8 cellular contexts compared by ENCODE assay signal in the genomic region with DNA sequence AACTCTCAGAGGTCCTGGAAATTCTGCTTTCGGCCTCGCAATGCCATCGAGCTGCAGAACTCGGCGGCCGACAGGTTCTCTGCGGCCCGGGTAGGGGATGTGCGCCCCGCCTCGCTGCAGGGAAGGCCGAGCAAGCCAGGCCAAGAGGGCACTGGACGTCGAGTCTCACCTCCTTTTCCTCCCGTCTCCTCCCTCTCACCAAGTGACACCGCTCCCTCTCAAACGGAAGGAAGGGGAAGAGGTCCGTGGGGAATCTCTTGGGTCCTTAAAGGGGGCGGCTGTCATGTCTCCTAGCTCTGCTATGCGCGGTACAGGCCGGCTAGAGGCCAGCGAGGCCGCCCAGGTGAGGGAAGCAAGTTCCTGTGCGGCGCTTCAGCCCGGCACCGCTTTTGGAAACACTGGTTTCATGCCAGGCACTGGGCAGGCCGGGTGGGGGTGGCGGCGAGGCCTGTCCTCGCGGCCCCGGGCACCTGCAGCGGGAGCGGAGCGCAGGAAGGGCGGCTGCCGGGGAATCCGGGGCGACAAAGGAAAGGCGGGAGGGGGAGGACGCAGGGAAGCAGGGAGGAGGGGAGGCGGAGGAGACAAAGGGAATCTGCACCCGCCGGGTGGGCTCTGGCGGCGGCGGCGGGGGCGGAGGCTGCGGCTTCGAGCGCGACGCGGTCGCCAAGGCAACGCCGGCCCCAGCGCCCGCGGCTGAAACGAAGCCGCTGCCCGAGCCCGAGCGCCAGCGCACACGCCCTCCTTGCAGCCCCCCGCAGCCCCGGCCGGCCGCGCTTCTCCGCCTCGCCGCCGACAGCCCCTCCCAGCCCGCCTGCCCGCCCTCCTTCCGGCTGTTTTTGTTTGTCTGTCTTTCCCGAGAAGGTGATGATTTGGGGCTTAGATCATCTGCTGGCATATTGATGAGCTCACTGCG. TPM values are rescaled to one million over a fixed set of nuclear protein-coding genes. Genes with fewer than 3 reads are reported as not detected.
DNase-seq lines count a peak whose midpoint lies in the region; ATAC-seq and TF ChIP-seq lines count a peak whose summit lies in the region.

No MANE protein-coding gene starts in this region.

- POLR2A ChIA-PET in AG04449 (lab: Yijun Ruan, JAX): interaction anchor here (0.7 kb wide), 1 partner anchor 70 kb away, joined by 3 read pairs; no protein-coding TSS in a partner anchor

- H3K9ac ChIP-seq in OCI-LY3 (ENCODE audit: low read length): peak overlapping the region; percentile 27; the same call in 1 of the 2 replicates

- no peak overlapping the region for H2AFZ ChIP-seq in OCI-LY3 (ENCODE audit: low read depth, low read length)

- in situ Hi-C loops in HAP-1 (cut with MboI; ENCODE audit: low sequenced_read_pairs): no loop called here

- H3K9me3 ChIP-seq in HAP-1 (no peaks in the 10 kb centered on the region), OCI-LY3 (ENCODE audit: insufficient read depth, low read length) (no peaks in the 10 kb centered on the region)

- TF ChIP-seq CTCF in AG04449 (IDR thresholded peaks at IDR 0.05; ENCODE audit: insufficient read depth, low read length, missing control alignments) (no peak), OCI-LY3 (IDR thresholded peaks at IDR 0.05; ENCODE audit: low read depth, low read length) (no peak), progenitor cell of endocrine pancreas (IDR thresholded peaks at IDR 0.05; ENCODE audit: unreplicated experiment) (no peak)

- CTCF ChIA-PET in AG04449 (lab: Yijun Ruan, JAX): interaction anchor here (1.5 kb wide), 1 partner anchor 36 kb away, joined by 3 read pairs; no protein-coding TSS in a partner anchor

- H4K20me1 ChIP-seq in OCI-LY3 (ENCODE audit: insufficient read depth, low read length): peaks cover 59% of the 10 kb centered on the region

- peak overlapping the region; percentile 68 for H3K4me2 ChIP-seq in OCI-LY3 (ENCODE audit: low read length)

- H3K4me3 Mint-ChIP-seq in progenitor cell of endocrine pancreas (ENCODE audit: low read depth): peak overlapping the region; percentile 77

- no peak overlapping the region for H3K27ac ChIP-seq in OCI-LY3 (ENCODE audit: low read length)

- H3K27me3 ChIP-seq in HAP-1 (ENCODE audit: low read depth): no peaks in the 10 kb centered on the region
- peaks cover 43% of the 10 kb centered on the region for H3K27me3 ChIP-seq in OCI-LY3 (ENCODE audit: low read depth, low read length)

- H3K79me2 ChIP-seq in OCI-LY3 (ENCODE audit: low read length): no peaks in the 10 kb centered on the region

- H3K36me3 Mint-ChIP-seq in progenitor cell of endocrine pancreas (ENCODE audit: insufficient read depth): peaks cover 1% of the 10 kb centered on the region

- no peaks in the 10 kb centered on the region for H3K9me3 Mint-ChIP-seq in progenitor cell of endocrine pancreas (ENCODE audit: low read depth)

- DNase-seq in AG04449 (ENCODE audit: low read depth, low spot score) (no peak), HAP-1 (ENCODE audit: low spot score in 2 of 2) (peak; percentile 49 to 77), glomerular visceral epithelial cell (ENCODE audit: extremely low spot score) (peak; percentile 48), progenitor cell of endocrine pancreas (ENCODE audit: low spot score, unreplicated experiment) (peak; percentile 57), MV-4-11 (lab: John Stamatoyannopoulos, UW) (no peak)
- DNase-seq in activated naive CD4-positive, alpha-beta T cell treated with Interleukin-2 at 50 U/mL for 16 hours: peak; percentile 72

- no peak for ATAC-seq in HG02870 (IDR thresholded peaks at IDR 0.05; ENCODE audit: unreplicated experiment)

- H3K4me1 ChIP-seq in HAP-1 (peaks cover 4% of the 10 kb centered on the region; the same call in 1 of the 2 replicates), OCI-LY3 (ENCODE audit: low read length) (peaks cover 82% of the 10 kb centered on the region)

- H3K4me3 ChIP-seq in AG04449 (ENCODE audit: low read depth, low read length) (peak overlapping the region; percentile 55), HAP-1 (peak overlapping the region; percentile 18), OCI-LY3 (ENCODE audit: low read length) (peak overlapping the region; percentile 72)

- H3K36me3 ChIP-seq in HAP-1 (replicated peaks) (no peaks in the 10 kb centered on the region), OCI-LY3 (replicated peaks; ENCODE audit: low read depth, low read length) (peaks cover 8% of the 10 kb centered on the region)

- H3K27me3 Mint-ChIP-seq in progenitor cell of endocrine pancreas: no peaks in the 10 kb centered on the region

- peak overlapping the region; percentile 90 for H3K27ac Mint-ChIP-seq in progenitor cell of endocrine pancreas

- peaks cover 16% of the 10 kb centered on the region for H3K4me1 Mint-ChIP-seq in progenitor cell of endocrine pancreas (ENCODE audit: low read depth)

RNA-seq across cellular contexts. Expression of a gene that starts 32.3 kb away (rescaled TPM):
- total RNA-seq in progenitor cell of endocrine pancreas: 6.1 and 6.2 TPM in 2 replicates

Comparison
In these comparisons a context has a peak if more than half of its experiments do, and no peak if none do; other contexts are left out.
1. DNase-seq: peak in HAP-1 (2 of 2), activated naive CD4-positive, alpha-beta T cell treated with Interleukin-2 at 50 U/mL for 16 hours (single experiment), glomerular visceral epithelial cell (single experiment) and progenitor cell of endocrine pancreas (single experiment); none in AG04449 (single experiment) and MV-4-11 (single experiment).
2. H3K4me3 ChIP-seq: peak in every context shown above with its lines; median percentile 72 in OCI-LY3; 55 in AG04449; 18 in HAP-1.